ENCODE assay signal across 8 cellular contexts in the genomic region with DNA sequence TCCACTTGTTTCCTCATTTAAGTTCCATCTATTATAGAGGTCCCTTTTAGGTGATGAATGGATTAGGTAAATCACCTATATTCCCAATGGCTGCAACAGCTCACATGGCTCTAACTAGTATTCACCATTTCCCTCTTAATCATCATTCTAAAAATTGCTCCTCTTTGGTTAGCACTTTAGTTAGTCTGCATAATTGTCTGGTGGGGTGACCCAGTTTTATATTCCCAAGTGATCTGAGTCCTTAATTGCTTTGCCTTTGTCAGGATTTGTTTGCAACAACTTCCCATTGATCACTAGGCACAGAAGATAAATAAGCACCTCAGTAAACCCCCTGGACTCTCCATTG.
"Had no signal": no experiment of that assay in that cellular context is flagged by ENCODE, and none has a peak within 500 bp of the region (broad histone marks: within the 10 kb centered on the region; RNA-seq: fewer than 3 reads in every experiment).

No MANE protein-coding gene starts in this region.

- DNase-seq: GOT3, H7, HFFc6, KBM-7 had no signal

- H3K9ac ChIP-seq: GM23248, KMS-11 had no signal

- H3K9me3 ChIP-seq: HAP-1 had no signal

- H3K36me3 ChIP-seq: HAP-1 had no signal

- H3K4me1 ChIP-seq: HAP-1 had no signal

- H3K4me3 ChIP-seq: GM23248, HAP-1 had no signal

- H3K27ac ChIP-seq: GM23248, KMS-11 had no signal

- ATAC-seq: HCT116 had no signal
